ENCODE assay signal across 1 cellular context in the genomic region with DNA sequence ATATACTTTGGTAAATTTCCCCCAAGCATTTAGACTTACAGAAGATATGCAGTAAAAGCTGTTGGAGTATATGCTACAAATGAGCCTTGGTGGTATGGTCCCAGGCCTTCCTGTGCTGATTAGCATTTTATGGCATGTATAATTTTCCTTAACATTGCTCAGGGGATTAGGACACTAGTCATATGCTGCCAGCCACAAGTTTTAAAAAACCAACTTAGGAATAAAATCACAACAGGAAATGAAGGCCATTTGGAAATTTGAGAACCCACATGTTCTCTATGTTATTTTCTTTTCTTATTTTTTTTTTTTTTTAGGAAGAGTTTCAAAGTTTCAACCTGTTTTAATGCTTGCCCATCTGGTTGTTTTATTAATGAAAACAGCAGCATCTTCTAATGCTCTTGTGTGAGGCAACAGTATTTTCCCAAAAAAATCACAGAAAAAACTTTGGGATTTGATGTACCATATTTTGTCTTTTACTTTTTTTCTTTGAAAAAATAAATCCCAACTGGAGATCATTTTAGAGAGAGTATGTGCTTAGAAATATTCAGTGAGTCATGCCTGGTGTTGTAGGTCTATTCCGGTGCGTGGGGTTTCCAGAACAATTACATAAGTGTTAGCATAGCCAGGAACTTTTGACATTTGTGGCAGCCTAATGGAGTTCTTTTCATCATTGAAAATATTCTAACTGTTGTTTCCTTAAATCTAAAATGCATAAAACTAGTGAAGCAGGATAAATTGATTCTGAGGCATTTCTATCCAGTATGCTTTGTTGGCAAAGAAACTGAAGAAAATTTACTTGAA.
TF ChIP-seq lines count a peak whose summit lies in the region.

No MANE protein-coding gene starts in this region.

TF ChIP-seq in Ishikawa, 13 proteins besides CTCF, POLR2A, EP300 and RAD21 (continued from another document):
- TF ChIP-seq TEAD4 (IDR thresholded peaks at IDR 0.05), result no peak
- TF ChIP-seq YY1 (IDR thresholded peaks at IDR 0.05; ENCODE audit: low read depth), result no peak
